21 cellular contexts compared by ENCODE assay signal in genomic region chr2:214471990-214472389, GRCh38.
DNase-seq lines count a peak whose midpoint lies in the region; ATAC-seq and TF ChIP-seq lines count a peak whose summit lies in the region.
"Had no signal": no experiment of that assay in that cellular context is flagged by ENCODE, and none has a peak within 500 bp of the region (broad histone marks: within the 10 kb centered on the region; RNA-seq: fewer than 3 reads in every experiment).

No MANE protein-coding gene starts in this region.

- in situ Hi-C loops in IMR-90 (cut with MboI; ENCODE audit: low sequenced_read_pairs): no loop called here

- no CpG with 5 or more reads among the region's 1 CpG for WGBS in IMR-90 (ENCODE audit: extremely low coverage in 2 of 2, insufficient read length in 1 of 2), 2 experiments
- WGBS in mesenchymal stem cell: no CpG with 5 or more reads among the region's 1 CpG
- 55% methylated on average over 1 of the region's 1 CpG for WGBS in smooth muscle cell (ENCODE audit: low lambda C conversion rate)

- H3K36me3 ChIP-seq in IMR-90 (ENCODE audit: control insufficient read depth, insufficient read depth, low read length): no peaks in the 10 kb centered on the region
- H3K36me3 ChIP-seq in mesenchymal stem cell (ENCODE audit: control insufficient read depth in 1 of 2, insufficient read depth in 2 of 2, low read depth in 1 of 2, low read length in 2 of 2): no peaks in the 10 kb centered on the region
- no peaks in the 10 kb centered on the region for H3K36me3 ChIP-seq in ascending aorta
- H3K36me3 ChIP-seq in smooth muscle cell (ENCODE audit: low read depth): no peaks in the 10 kb centered on the region
- H3K36me3 ChIP-seq: BE2C had no signal

- peak; percentile 62 for ATAC-seq in IMR-90 (ENCODE audit: low read depth)
- no peak for ATAC-seq in GM18520 (IDR thresholded peaks at IDR 0.05; ENCODE audit: unreplicated experiment)

- DNase-seq in EL: peak; percentile 11
- DNase-seq in IMR-90: peak; percentile 33
- DNase-seq in astrocyte of the hippocampus (ENCODE audit: low read depth, low spot score): peak; percentile 37
- peak; percentile 45 for DNase-seq in mesenchymal stem cell
- DNase-seq in ascending aorta (ENCODE audit: low spot score in 2 of 2): no peak
- no peak for DNase-seq in NCI-H1048 (lab: John Stamatoyannopoulos, UW)
- no peak for DNase-seq in smooth muscle cell (lab: John Stamatoyannopoulos, UW; ENCODE audit: unreplicated experiment)
- DNase-seq: 8988T; BE2C; C1 segment of cervical spinal cord; CD4-positive, CD25-positive, alpha-beta regulatory T cell; CD8-positive, alpha-beta memory T cell; COR-L47; DMS 273 treated with DMSO at 0.1 percent for 48 hours; DMS53; DND-41; GDM1; H9; KBM-7 had no signal

- no peak overlapping the region for H3K14ac ChIP-seq in IMR-90 (replicated peaks; ENCODE audit: low read depth, low read length)
- H3K14ac ChIP-seq in mesenchymal stem cell (ENCODE audit: low read length in 2 of 2): no peak overlapping the region

- POLR2A ChIA-PET in IMR-90 (lab: Charles Lee; ENCODE audit: unreplicated experiment): no interaction called here

- H3K79me2 ChIP-seq in smooth muscle cell (ENCODE audit: low read depth): no peaks in the 10 kb centered on the region

- no peak overlapping the region for H4K91ac ChIP-seq in IMR-90 (ENCODE audit: insufficient read depth, low read depth, low read length)
- no peak overlapping the region for H4K91ac ChIP-seq in mesenchymal stem cell (ENCODE audit: low read length)

- no peaks in the 10 kb centered on the region for H3K79me1 ChIP-seq in IMR-90 (ENCODE audit: low read depth in 1 of 2, low read length in 2 of 2)
- no peaks in the 10 kb centered on the region for H3K79me1 ChIP-seq in mesenchymal stem cell (replicated peaks; ENCODE audit: low read length, poor library complexity, severe bottlenecking)

- H3K27me3 ChIP-seq in IMR-90 (ENCODE audit: control insufficient read depth, insufficient read depth, low read length) (no peaks in the 10 kb centered on the region), mesenchymal stem cell (ENCODE audit: control insufficient read depth in 1 of 2, insufficient read depth in 1 of 2, low read length in 2 of 2) (no peaks in the 10 kb centered on the region), ascending aorta (no peaks in the 10 kb centered on the region), smooth muscle cell (ENCODE audit: low read depth) (no peaks in the 10 kb centered on the region)
- H3K27me3 ChIP-seq: BE2C had no signal

- CTCF ChIA-PET in IMR-90 (lab: Yijun Ruan, JAX): no interaction called here

- intact Hi-C loops in IMR-90 (cut with micrococcal nuclease) (no loop called here), ascending aorta (cut with DNase I) (no loop called here)

- BruUV-seq in IMR-90 (replicated peaks; lab: Mats Ljungman, UMichigan): no TSS peak

- no peaks in the 10 kb centered on the region for H4K20me1 ChIP-seq in IMR-90 (ENCODE audit: insufficient read depth, low read length)
- H4K20me1 ChIP-seq in smooth muscle cell (ENCODE audit: low read depth): no peaks in the 10 kb centered on the region

- no peak for TF ChIP-seq POLR2A in IMR-90 (IDR thresholded peaks at IDR 0.05; ENCODE audit: low read depth, low read length)

- H2BK15ac ChIP-seq in IMR-90 (ENCODE audit: low read depth, low read length): no peak overlapping the region
- H2BK15ac ChIP-seq in mesenchymal stem cell (ENCODE audit: low read depth, poor library complexity, severe bottlenecking): no peak overlapping the region

- no peak overlapping the region for H2AK9ac ChIP-seq in IMR-90 (replicated peaks; ENCODE audit: low read depth, low read length, poor library complexity)

- H2AK5ac ChIP-seq in IMR-90 (ENCODE audit: low read depth, low read length) (no peak overlapping the region), mesenchymal stem cell (ENCODE audit: low read length, severe bottlenecking) (no peak overlapping the region)

- no peak overlapping the region for H2BK20ac ChIP-seq in IMR-90 (ENCODE audit: low read depth, low read length)

- H3K27ac ChIP-seq in IMR-90 (ENCODE audit: insufficient read depth, low read length) (no peak overlapping the region), mesenchymal stem cell (ENCODE audit: low read length, poor library complexity, severe bottlenecking) (no peak overlapping the region), ascending aorta (no peak overlapping the region), smooth muscle cell (ENCODE audit: low read depth) (no peak overlapping the region)
- H3K27ac ChIP-seq: HL-60 had no signal

- H3K56ac ChIP-seq in IMR-90 (ENCODE audit: extremely low read depth, insufficient read depth, low read length): no peak overlapping the region

- H3K4me1 ChIP-seq in IMR-90 (ENCODE audit: control insufficient read depth, insufficient read depth, low read length): no peaks in the 10 kb centered on the region; the same call in 1 of the 2 replicates
- H3K4me1 ChIP-seq in mesenchymal stem cell (ENCODE audit: control insufficient read depth, insufficient read depth, low read depth, low read length): no peaks in the 10 kb centered on the region
- H3K4me1 ChIP-seq in ascending aorta: no peaks in the 10 kb centered on the region
- H3K4me1 ChIP-seq in smooth muscle cell (ENCODE audit: low read depth): no peaks in the 10 kb centered on the region
- H3K4me1 ChIP-seq: BE2C had no signal

- H2BK120ac ChIP-seq in IMR-90 (ENCODE audit: low read depth, low read length) (no peak overlapping the region), mesenchymal stem cell (ENCODE audit: low read depth, low read length) (no peak overlapping the region)

- H3K9me1 ChIP-seq in IMR-90 (ENCODE audit: insufficient read depth, low read length): no peaks in the 10 kb centered on the region

- no peaks in the 10 kb centered on the region for H3F3A ChIP-seq in smooth muscle cell (ENCODE audit: low read depth)

- no peak overlapping the region for H2BK5ac ChIP-seq in IMR-90 (ENCODE audit: low read depth, low read length, poor library complexity, severe bottlenecking)
- H2BK5ac ChIP-seq in mesenchymal stem cell (ENCODE audit: low read depth, low read length, poor library complexity, severe bottlenecking): no peak overlapping the region

- dilution Hi-C loops in IMR-90 (cut with HindIII; ENCODE audit: low sequenced_read_pairs, unreplicated experiment): no loop called here

- no peak for TF ChIP-seq CTCF in IMR-90 (conservative IDR thresholded peaks at IDR 0.05; ENCODE audit: low read depth, low read length)
- no peak for TF ChIP-seq CTCF in ascending aorta (IDR thresholded peaks at IDR 0.05)
- no peak for TF ChIP-seq CTCF in smooth muscle cell (IDR thresholded peaks at IDR 0.05; ENCODE audit: borderline replicate concordance, insufficient read depth, poor library complexity, severe bottlenecking)

- H4K5ac ChIP-seq in IMR-90 (ENCODE audit: low read depth, low read length): no peak overlapping the region

- H2AFZ ChIP-seq in IMR-90 (replicated peaks; ENCODE audit: low read length, poor library complexity): no peak overlapping the region
- H2AFZ ChIP-seq in mesenchymal stem cell (ENCODE audit: low read depth, low read length): no peak overlapping the region
- H2AFZ ChIP-seq in smooth muscle cell (ENCODE audit: low read depth): no peak overlapping the region

- H3K23ac ChIP-seq in IMR-90 (ENCODE audit: low read depth, low read length) (no peak overlapping the region), mesenchymal stem cell (ENCODE audit: low read length in 2 of 2) (no peak overlapping the region)

- H4K8ac ChIP-seq in IMR-90 (ENCODE audit: low read depth in 2 of 2, low read length in 2 of 2) (no peak overlapping the region), mesenchymal stem cell (ENCODE audit: low read length) (no peak overlapping the region)

- H3K9me3 ChIP-seq in IMR-90 (ENCODE audit: control insufficient read depth, insufficient read depth, low read length) (no peaks in the 10 kb centered on the region), mesenchymal stem cell (ENCODE audit: control insufficient read depth, low read length) (no peaks in the 10 kb centered on the region), ascending aorta (no peaks in the 10 kb centered on the region), smooth muscle cell (replicated peaks; ENCODE audit: low read depth) (no peaks in the 10 kb centered on the region)
- H3K9me3 ChIP-seq: BE2C had no signal

- H3K18ac ChIP-seq in IMR-90 (ENCODE audit: low read depth, low read length) (no peak overlapping the region), mesenchymal stem cell (ENCODE audit: low read depth in 1 of 2, low read length in 2 of 2) (no peak overlapping the region)

- H2BK12ac ChIP-seq in mesenchymal stem cell (ENCODE audit: low read length in 2 of 2): no peak overlapping the region

- TF ChIP-seq RAD21 in IMR-90 (IDR thresholded peaks at IDR 0.05; ENCODE audit: low read length): no peak

- H3K4me2 ChIP-seq in IMR-90 (ENCODE audit: low read depth, low read length) (no peak overlapping the region), mesenchymal stem cell (ENCODE audit: low read length, poor library complexity, severe bottlenecking) (no peak overlapping the region), smooth muscle cell (no peak overlapping the region)

- H3K9ac ChIP-seq in IMR-90 (ENCODE audit: low read depth, low read length) (no peak overlapping the region), mesenchymal stem cell (ENCODE audit: low read length) (no peak overlapping the region), smooth muscle cell (ENCODE audit: low read depth) (no peak overlapping the region)

- no peak overlapping the region for H3K4me3 ChIP-seq in IMR-90 (ENCODE audit: insufficient read depth, low read depth, low read length)
- no peak overlapping the region for H3K4me3 ChIP-seq in mesenchymal stem cell (ENCODE audit: insufficient read depth in 1 of 2, low read depth in 1 of 2, low read length in 2 of 2)
- no peak overlapping the region for H3K4me3 ChIP-seq in ascending aorta
- H3K4me3 ChIP-seq in smooth muscle cell: no peak overlapping the region

- H3K4ac ChIP-seq in IMR-90 (ENCODE audit: low read depth, low read length) (no peak overlapping the region), mesenchymal stem cell (ENCODE audit: low read depth in 1 of 2, low read length in 2 of 2) (no peak overlapping the region)

TF ChIP-seq in IMR-90, 13 proteins besides CTCF, POLR2A, EP300 and RAD21 (continues in another document):
- TF ChIP-seq SMC3 (IDR thresholded peaks at IDR 0.05; ENCODE audit: low read depth, low read length) (no peak), FOS (IDR thresholded peaks at IDR 0.05; ENCODE audit: low read depth, low read length) (no peak), CHD1 (IDR thresholded peaks at IDR 0.05; ENCODE audit: low read depth, low read length) (no peak), MXI1 (IDR thresholded peaks at IDR 0.05; ENCODE audit: borderline replicate concordance, low read depth, low read length) (no peak), CEBPB (IDR thresholded peaks at IDR 0.05; ENCODE audit: low read depth, low read length) (no peak)
- TF ChIP-seq, protein P1, sequence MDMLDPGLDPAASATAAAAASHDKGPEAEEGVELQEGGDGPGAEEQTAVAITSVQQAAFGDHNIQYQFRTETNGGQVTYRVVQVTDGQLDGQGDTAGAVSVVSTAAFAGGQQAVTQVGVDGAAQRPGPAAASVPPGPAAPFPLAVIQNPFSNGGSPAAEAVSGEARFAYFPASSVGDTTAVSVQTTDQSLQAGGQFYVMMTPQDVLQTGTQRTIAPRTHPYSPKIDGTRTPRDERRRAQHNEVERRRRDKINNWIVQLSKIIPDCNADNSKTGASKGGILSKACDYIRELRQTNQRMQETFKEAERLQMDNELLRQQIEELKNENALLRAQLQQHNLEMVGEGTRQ (IDR thresholded peaks at IDR 0.05; ENCODE audit: low read depth, low read length): no peak

Comparison
In these comparisons a context has a peak if more than half of its experiments do, and no peak if none do; other contexts are left out.
1. DNase-seq: peak in EL (single experiment), IMR-90 (single experiment), astrocyte of the hippocampus (single experiment) and mesenchymal stem cell (single experiment); none in ascending aorta (0 of 2), NCI-H1048 (single experiment) and smooth muscle cell (single experiment).